Comparison of ENCODE assay signal across 8 cellular contexts in genomic region chr19:50025022-50025793, GRCh38. TPM values are rescaled to one million over a fixed set of nuclear protein-coding genes. Genes with fewer than 3 reads are reported as not detected.
DNase-seq lines count a peak whose midpoint lies in the region; ATAC-seq, FAIRE-seq and TF ChIP-seq lines count a peak whose summit lies in the region.

VRK3 (minus strand) TSS chr19:50025372; CDS start chr19:50016162, 9,210 bp downstream.

- H3K9me3 ChIP-seq in adipocyte (ENCODE audit: control insufficient read depth, low read length) (no peaks in the 10 kb centered on the region), pancreas (no peaks in the 10 kb centered on the region), tibial artery (no peaks in the 10 kb centered on the region)

- intact Hi-C loops in Right ventricle myocardium superior (cut with DNase I) (no loop called here), pancreas (cut with DNase I) (no loop called here), tibial artery (cut with DNase I; ENCODE audit: low total_unique reads) (loop anchor here (5.0 to 10.0 kb wide), 2 partner anchors 93 to 1080 kb away; partner anchors contain the start of gene CTU1)

- peak within 1 kb of the TSS; percentile 96 for H3K4me3 ChIP-seq in GM12875 (ENCODE audit: low read depth, low read length)
- H3K4me3 ChIP-seq in adipocyte (ENCODE audit: low read length) = peak within 1 kb of the TSS; percentile 99
- H3K4me3 ChIP-seq in pancreas = peak within 1 kb of the TSS; percentile 82 to 98 (median 93)
- peak within 1 kb of the TSS; percentile 70 to 80 for H3K4me3 ChIP-seq in tibial artery

- peak within 1 kb of the TSS; percentile 97 for H3K9ac ChIP-seq in adipocyte (ENCODE audit: low read length)

- ATAC-seq in HG02798 (IDR thresholded peaks at IDR 0.05; ENCODE audit: poor library complexity, unreplicated experiment) (peak; percentile 87), Right ventricle myocardium superior (ENCODE audit: poor library complexity) (peak; percentile 98), pancreas (peak; percentile 92 to 97 (median 93))

- H3K36me3 ChIP-seq in adipocyte (ENCODE audit: control insufficient read depth, insufficient read depth, low read length, severe bottlenecking) (peaks cover 3% of the 10 kb centered on the region), pancreas (no peaks in the 10 kb centered on the region), tibial artery (peaks cover 2 to 16% (median 4%) of the 10 kb centered on the region in 3 donors)

- DNase-seq in NCI-H1436 (lab: John Stamatoyannopoulos, UW) (peak; percentile 100), T follicular helper cell (ENCODE audit: low read depth) (peak; percentile 98), adipocyte (ENCODE audit: low read depth) (peak; percentile 100), Right ventricle myocardium superior (peak; percentile 99), pancreas (peak; percentile 99 to 100 (median 100)), tibial artery (peak; percentile 99 to 100)

- H3K4me1 ChIP-seq in adipocyte (ENCODE audit: control insufficient read depth, insufficient read depth, low read length) (peaks cover 26% of the 10 kb centered on the region), pancreas (peaks cover 0 to 18% (median 7%) of the 10 kb centered on the region in 3 donors), tibial artery (peaks cover 0 to 35% (median 22%) of the 10 kb centered on the region in 4 donors)

- FAIRE-seq in pancreas (lab: Jason Lieb, UNC) = peak; percentile 97

- 0% methylated on average over 58 to 59 of the region's 59 CpGs for WGBS in pancreas, 2 donors

- no peaks in the 10 kb centered on the region for H3K27me3 ChIP-seq in adipocyte (replicated peaks; ENCODE audit: control insufficient read depth, insufficient read depth, low read length)
- no peaks in the 10 kb centered on the region for H3K27me3 ChIP-seq in pancreas
- H3K27me3 ChIP-seq in tibial artery = no peaks in the 10 kb centered on the region

- H3K27ac ChIP-seq in pancreas = peak within 1 kb of the TSS; percentile 75 to 89 (median 84)
- H3K27ac ChIP-seq in tibial artery = peak within 1 kb of the TSS; percentile 88 to 91

- TF ChIP-seq CTCF in GM12875 (IDR thresholded peaks at IDR 0.05; ENCODE audit: borderline replicate concordance, insufficient read depth, low read depth, low read length) (no peak), pancreas (IDR thresholded peaks at IDR 0.05) (no peak), tibial artery (IDR thresholded peaks at IDR 0.05) (peak in 1 of 2 experiments; percentile 28)

RNA-seq across cellular contexts. Expression of gene VRK3, which starts in this region (rescaled TPM):
- total RNA-seq in Right ventricle myocardium superior (22.2 TPM), pancreas (10 to 100 TPM; 14.4 to 32.4 (median 18.2) TPM)
- polyA plus RNA-seq in pancreas = 10 to 100 TPM; 16.8 to 17.4 TPM

Comparison
In these comparisons a context has a peak if more than half of its experiments do, and no peak if none do; other contexts are left out.
1. Peak in every context shown above with its lines: DNase-seq, ATAC-seq, H3K4me3 ChIP-seq and H3K27ac ChIP-seq.